In the genomic region with DNA sequence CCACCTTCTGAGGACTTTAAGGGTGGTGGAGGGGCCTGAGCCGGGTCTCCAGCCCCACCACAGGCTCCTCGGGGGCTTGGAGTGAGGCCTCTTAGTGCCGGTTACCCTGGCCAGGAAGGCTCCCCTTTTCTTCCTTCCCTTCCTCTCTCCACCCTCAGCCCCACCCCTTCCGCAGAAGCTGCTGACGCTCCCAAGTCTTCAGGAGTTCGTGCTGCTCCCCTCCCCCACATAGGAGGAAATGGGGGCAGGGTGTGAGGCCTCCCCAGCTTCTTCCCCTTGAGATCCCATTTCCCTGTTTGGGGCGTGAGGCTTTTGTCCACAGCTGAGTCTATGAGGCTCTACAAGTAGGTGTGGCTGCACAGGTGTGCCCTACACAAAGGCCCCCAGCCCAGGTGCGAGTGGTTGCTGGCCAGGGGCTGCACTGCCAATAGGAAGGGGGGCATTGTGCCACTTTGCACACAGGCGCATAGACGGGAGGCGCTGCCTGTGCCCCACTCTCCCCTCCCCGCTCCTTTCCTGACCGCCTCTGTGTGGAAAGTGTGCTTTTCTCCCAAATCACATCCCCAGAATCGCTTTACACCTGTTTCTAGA, we compare ENCODE assay signal across 9 cellular contexts. TPM values are rescaled to one million over a fixed set of nuclear protein-coding genes. Genes with fewer than 3 reads are reported as not detected.
A peak's percentile ranks its signal among the peaks of the same experiment; 100 is the strongest.
DNase-seq lines count a peak whose midpoint lies in the region; ATAC-seq and TF ChIP-seq lines count a peak whose summit lies in the region.
"Had no signal": no experiment of that assay in that cellular context is flagged by ENCODE, and none has a peak within 500 bp of the region (broad histone marks: within the 10 kb centered on the region; RNA-seq: fewer than 3 reads in every experiment).

No MANE protein-coding gene starts in this region.

- H3K27ac ChIP-seq in C4-2B (peak overlapping the region; percentile 83), muscle layer of duodenum (ENCODE audit: low read length) (peak overlapping the region; percentile 77)

- no peaks in the 10 kb centered on the region for H3K27me3 ChIP-seq in muscle layer of duodenum (ENCODE audit: low read depth, low read length)

- H3K4me3 ChIP-seq in muscle layer of duodenum (ENCODE audit: low read depth in 1 of 2, low read length in 2 of 2), result peak overlapping the region in 1 of 2 donors; percentile 67

- peaks cover 14 to 30% of the 10 kb centered on the region in 2 donors for H3K4me1 ChIP-seq in muscle layer of duodenum (ENCODE audit: control insufficient read depth in 1 of 2, insufficient read depth in 2 of 2, low read length in 2 of 2)

- H3K36me3 ChIP-seq in muscle layer of duodenum (ENCODE audit: control insufficient read depth in 1 of 2, insufficient read depth in 2 of 2, low read length in 2 of 2), result no peaks in the 10 kb centered on the region

- peak; percentile 51 for ATAC-seq in esophagus mucosa

- H3K9me3 ChIP-seq in muscle layer of duodenum (ENCODE audit: control insufficient read depth in 1 of 2, low read length in 2 of 2), result no peaks in the 10 kb centered on the region

- no peak for TF ChIP-seq CTCF in C4-2B (conservative IDR thresholded peaks at IDR 0.05)

- DNase-seq in MV-4-11 (lab: John Stamatoyannopoulos, UW) (peak; percentile 83), NCI-H2196 (lab: John Stamatoyannopoulos, UW; ENCODE audit: unreplicated experiment) (no peak), SHP77 (lab: John Stamatoyannopoulos, UW) (no peak), HK-2 (ENCODE audit: unreplicated experiment) (no peak)
- no peak for DNase-seq in stimulated activated CD4-positive, alpha-beta T cell treated with anti-CD3 and anti-CD28 coated beads, Interleukin-2, amount 100 ng/mL, for 24 hours
- DNase-seq: DND-41 had no signal

RNA-seq across cellular contexts. Expression of a gene that starts 0.9 kb away (rescaled TPM):
- total RNA-seq in esophagus mucosa, result 2.9 TPM

RNA-seq across cellular contexts. Expression of a gene that starts 23.5 kb away (rescaled TPM):
- total RNA-seq in esophagus mucosa, result 18.5 TPM
